In the genomic region with DNA sequence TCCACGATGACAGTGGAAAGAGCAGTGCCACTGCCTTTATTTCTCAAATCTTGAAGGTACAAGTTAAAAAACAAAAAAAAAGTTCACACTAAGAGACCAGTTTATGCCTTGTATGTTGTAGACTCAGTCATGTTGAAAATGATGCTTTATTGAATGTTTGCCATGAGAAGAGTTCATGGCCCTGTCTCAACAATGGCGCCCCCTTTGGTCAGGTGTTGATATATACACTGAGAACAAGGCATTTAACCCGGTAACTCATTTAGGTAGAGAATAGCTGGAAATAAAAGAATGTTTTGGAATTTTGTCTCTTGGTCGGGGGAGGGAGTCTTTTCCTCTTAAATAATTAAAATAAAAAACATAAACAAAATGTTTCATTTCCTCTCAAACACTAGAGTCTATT, we compare ENCODE assay signal across 14 cellular contexts.
DNase-seq lines count a peak whose midpoint lies in the region; ATAC-seq, FAIRE-seq and TF ChIP-seq lines count a peak whose summit lies in the region.
"Had no signal": no experiment of that assay in that cellular context is flagged by ENCODE, and none has a peak within 500 bp of the region (broad histone marks: within the 10 kb centered on the region; RNA-seq: fewer than 3 reads in every experiment).

No MANE protein-coding gene starts in this region.

- DNase-seq in SK-N-SH (no peak), HFF-Myc (ENCODE audit: extremely low read depth, low read depth) (no peak), GM12878 (ENCODE audit: low read depth, low spot score) (no peak), osteocyte (ENCODE audit: extremely low spot score, unreplicated experiment) (no peak), NCI-H1092 (lab: John Stamatoyannopoulos, UW) (no peak), frontal cortex (ENCODE audit: low spot score in 2 of 2) (no peak), NCI-H446 (lab: John Stamatoyannopoulos, UW) (no peak)
- DNase-seq: NCI-H510A, retina, T-helper 2 cell had no signal

- no peak for TF ChIP-seq EP300 in SK-N-SH (IDR thresholded peaks at IDR 0.05; ENCODE audit: borderline replicate concordance in 1 of 2, low read depth in 1 of 2, low read length in 1 of 2)
- no peak for TF ChIP-seq EP300 in GM12878 (IDR thresholded peaks at IDR 0.05; ENCODE audit: borderline replicate concordance in 1 of 2, control insufficient read depth in 1 of 2, low read depth in 2 of 2, low read length in 2 of 2)

- H3K9ac ChIP-seq in SK-N-SH (no peak overlapping the region), GM12878 (ENCODE audit: control insufficient read depth, insufficient read depth, low read length) (no peak overlapping the region)

- H3K4me1 ChIP-seq in SK-N-SH (ENCODE audit: control insufficient read depth in 1 of 2, insufficient read depth in 2 of 2, low read depth in 1 of 2, low read length in 1 of 2) = peaks cover 0 to under 1% of the 10 kb centered on the region in 2 experiments; a peak in 2 of 4 replicates
- H3K4me1 ChIP-seq in GM12878 (ENCODE audit: control insufficient read depth, insufficient read depth, low read length) = no peaks in the 10 kb centered on the region

- H3K27ac ChIP-seq in SK-N-SH (ENCODE audit: low read depth in 2 of 2, low read length in 1 of 2) = no peak overlapping the region
- no peak overlapping the region for H3K27ac ChIP-seq in GM12878 (ENCODE audit: control insufficient read depth, insufficient read depth)
- H3K27ac ChIP-seq: gastroesophageal sphincter had no signal

- WGBS in SK-N-SH (ENCODE audit: low lambda C conversion rate) = 86% methylated on average over 4 of the region's 4 CpGs
- 74% methylated on average over 4 of the region's 4 CpGs for WGBS in GM12878 (ENCODE audit: insufficient coverage, insufficient replicate concordance, low lambda C conversion rate, missing lambda C conversion rate)

- SMC1A ChIA-PET in GM12878 (lab: Charles Lee; ENCODE audit: uncharacterized antibody, unreplicated experiment) = interaction anchor here (1.7 kb wide), 1 partner anchor 11 kb away, joined by 5 read pairs; no protein-coding TSS in a partner anchor

- intact Hi-C loops in GM12878 (cut with micrococcal nuclease; ENCODE audit: unreplicated experiment) = no loop called here

- H3K4me3 Mint-ChIP-seq in osteocyte (ENCODE audit: unreplicated experiment) = no peak overlapping the region
- H3K4me3 Mint-ChIP-seq: central memory CD8-positive, alpha-beta T cell; memory B cell had no signal

- no peak overlapping the region for H2AFZ ChIP-seq in SK-N-SH (ENCODE audit: low read depth)
- H2AFZ ChIP-seq in GM12878 (ENCODE audit: control insufficient read depth, low read depth, low read length) = no peak overlapping the region

- ATAC-seq in SK-N-SH treated with all-trans-retinoic acid at 6 μM for 48 hours = no peak
- no peak for ATAC-seq in GM12878
- ATAC-seq: gastroesophageal sphincter had no signal

- H3K27me3 ChIP-seq in SK-N-SH (ENCODE audit: insufficient read depth) = no peaks in the 10 kb centered on the region
- H3K27me3 ChIP-seq in GM12878 (replicated peaks in 1 of 2; ENCODE audit: control insufficient read depth in 2 of 2, insufficient read depth in 2 of 2, low read length in 1 of 2) = no peaks in the 10 kb centered on the region
- H3K27me3 ChIP-seq: gastroesophageal sphincter had no signal

- H3K27me3 Mint-ChIP-seq in osteocyte (ENCODE audit: unreplicated experiment) = no peaks in the 10 kb centered on the region
- H3K27me3 Mint-ChIP-seq: central memory CD8-positive, alpha-beta T cell; memory B cell had no signal

- H4K20me1 ChIP-seq in SK-N-SH (ENCODE audit: insufficient read depth) (no peaks in the 10 kb centered on the region), GM12878 (ENCODE audit: control insufficient read depth, insufficient read depth) (no peaks in the 10 kb centered on the region)

- H3K27ac Mint-ChIP-seq in osteocyte (ENCODE audit: unreplicated experiment) = no peak overlapping the region
- H3K27ac Mint-ChIP-seq: memory B cell had no signal

- TF ChIP-seq POLR2A in GM12878 (IDR thresholded peaks at IDR 0.05; ENCODE audit: low read depth, low read length) = no peak

- H3K36me3 ChIP-seq in SK-N-SH (replicated peaks in 1 of 2; ENCODE audit: control insufficient read depth in 1 of 2, insufficient read depth in 2 of 2, low read length in 1 of 2) = peaks cover 16 to 23% of the 10 kb centered on the region in 2 experiments
- peaks cover 18 to 49% of the 10 kb centered on the region in 2 experiments for H3K36me3 ChIP-seq in GM12878 (ENCODE audit: control insufficient read depth in 2 of 2, insufficient read depth in 2 of 2, low read length in 1 of 2)

- no peaks in the 10 kb centered on the region for H3K9me3 Mint-ChIP-seq in osteocyte (ENCODE audit: unreplicated experiment)
- H3K9me3 Mint-ChIP-seq: central memory CD8-positive, alpha-beta T cell; memory B cell had no signal

- RAD21 ChIA-PET in GM12878 (lab: Charles Lee; ENCODE audit: unreplicated experiment) = no interaction called here

- H3K36me3 Mint-ChIP-seq in osteocyte (ENCODE audit: unreplicated experiment) = peaks cover 6% of the 10 kb centered on the region
- H3K36me3 Mint-ChIP-seq: memory B cell had no signal

- H3K4me3 ChIP-seq in SK-N-SH (ENCODE audit: low read depth in 2 of 2, low read length in 1 of 2) (no peak overlapping the region), HFF-Myc (replicated peaks; ENCODE audit: low read depth, low read length) (no peak overlapping the region), GM12878 (no peak overlapping the region)
- H3K4me3 ChIP-seq: gastroesophageal sphincter had no signal

- POLR2A ChIA-PET in SK-N-SH (lab: Yijun Ruan, JAX) (no interaction called here), GM12878 (lab: Charles Lee) (no interaction called here)

- H3K9me3 ChIP-seq in SK-N-SH (no peaks in the 10 kb centered on the region), GM12878 (replicated peaks; ENCODE audit: control insufficient read depth, insufficient read depth, low read length) (no peaks in the 10 kb centered on the region)
- H3K9me3 ChIP-seq: gastroesophageal sphincter had no signal

- no TSS peak for BruUV-seq in GM12878 (replicated peaks; lab: Mats Ljungman, UMichigan)

- no peaks in the 10 kb centered on the region for H3K9me2 ChIP-seq in SK-N-SH

- no peak for FAIRE-seq in GM12878 (lab: Jason Lieb, UNC)
- no peak for FAIRE-seq in frontal cortex (lab: Jason Lieb, UNC)

- TF ChIP-seq CTCF in SK-N-SH (IDR thresholded peaks at IDR 0.05) (peak; percentile 51), HFF-Myc (IDR thresholded peaks at IDR 0.05; ENCODE audit: low read depth, low read length, missing control alignments) (peak; percentile 37), GM12878 (IDR thresholded peaks at IDR 0.05 in 2 of 3, conservative IDR thresholded peaks at IDR 0.05 in 1 of 3; ENCODE audit: control insufficient read depth in 2 of 3, extremely low read depth in 1 of 3, insufficient read depth in 1 of 3, low read depth in 3 of 3, low read length in 3 of 3) (peak; percentile 18 to 37 (median 29); a peak in 3 of 6 replicates), osteocyte (IDR thresholded peaks at IDR 0.05) (peak; percentile 30)

- CTCF ChIA-PET in SK-N-SH (lab: Yijun Ruan, JAX) (interaction anchor here (0.9 to 1.4 kb wide), 2 partner anchors 289 to 395 kb away, joined by 3 read pairs; no protein-coding TSS in a partner anchor), GM12878 (lab: Yijun Ruan, JAX) (interaction anchor here (1.0 to 2.9 kb wide), 2 partner anchors 14 to 89 kb away, joined by 3 to 11 read pairs; no protein-coding TSS in a partner anchor)

- H3K4me2 ChIP-seq in SK-N-SH = no peak overlapping the region
- no peak overlapping the region for H3K4me2 ChIP-seq in GM12878 (ENCODE audit: control insufficient read depth, insufficient read depth)

- peaks cover 3% of the 10 kb centered on the region for H3F3A ChIP-seq in SK-N-SH (replicated peaks; ENCODE audit: insufficient read depth)

- in situ Hi-C loops in GM12878 (cut with MboI) = no loop called here

- H3K4me1 Mint-ChIP-seq in osteocyte (ENCODE audit: unreplicated experiment) = peaks cover 22% of the 10 kb centered on the region
- H3K4me1 Mint-ChIP-seq: memory B cell had no signal

- H3K79me2 ChIP-seq in SK-N-SH (ENCODE audit: insufficient read depth) (no peaks in the 10 kb centered on the region), GM12878 (ENCODE audit: control insufficient read depth, insufficient read depth, low read length) (no peaks in the 10 kb centered on the region)

- no peak for TF ChIP-seq RAD21 in SK-N-SH (IDR thresholded peaks at IDR 0.05; ENCODE audit: low read length)
- 0 out of 2 replicates have a peak, but pooled peaks have one; percentile 11 for TF ChIP-seq RAD21 in GM12878 (IDR thresholded peaks at IDR 0.05; ENCODE audit: insufficient read depth, low read depth, low read length)

TF ChIP-seq in SK-N-SH, 30 proteins besides CTCF, POLR2A, EP300 and RAD21 (continues in another document):
- TF ChIP-seq FOSL2 (IDR thresholded peaks at IDR 0.05; ENCODE audit: borderline replicate concordance, low read depth) = no peak
- no peak for TF ChIP-seq ELF1 (IDR thresholded peaks at IDR 0.05)
- no peak for TF ChIP-seq RFX5 (IDR thresholded peaks at IDR 0.05; ENCODE audit: low read length)
- TF ChIP-seq MEF2A (IDR thresholded peaks at IDR 0.05; ENCODE audit: borderline replicate concordance, low read depth) = no peak
- no peak for TF ChIP-seq TCF12 (IDR thresholded peaks at IDR 0.05)
- no peak for TF ChIP-seq FOXJ3 (CRISPR knock-in tag; IDR thresholded peaks at IDR 0.05)

TF ChIP-seq in GM12878, 131 proteins besides CTCF, POLR2A, EP300 and RAD21 (continues in another document):
- TF ChIP-seq, protein P1, sequence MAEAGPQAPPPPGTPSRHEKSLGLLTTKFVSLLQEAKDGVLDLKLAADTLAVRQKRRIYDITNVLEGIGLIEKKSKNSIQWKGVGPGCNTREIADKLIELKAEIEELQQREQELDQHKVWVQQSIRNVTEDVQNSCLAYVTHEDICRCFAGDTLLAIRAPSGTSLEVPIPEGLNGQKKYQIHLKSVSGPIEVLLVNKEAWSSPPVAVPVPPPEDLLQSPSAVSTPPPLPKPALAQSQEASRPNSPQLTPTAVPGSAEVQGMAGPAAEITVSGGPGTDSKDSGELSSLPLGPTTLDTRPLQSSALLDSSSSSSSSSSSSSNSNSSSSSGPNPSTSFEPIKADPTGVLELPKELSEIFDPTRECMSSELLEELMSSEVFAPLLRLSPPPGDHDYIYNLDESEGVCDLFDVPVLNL (IDR thresholded peaks at IDR 0.05; ENCODE audit: low read depth, low read length) = no peak
